In the genomic region with DNA sequence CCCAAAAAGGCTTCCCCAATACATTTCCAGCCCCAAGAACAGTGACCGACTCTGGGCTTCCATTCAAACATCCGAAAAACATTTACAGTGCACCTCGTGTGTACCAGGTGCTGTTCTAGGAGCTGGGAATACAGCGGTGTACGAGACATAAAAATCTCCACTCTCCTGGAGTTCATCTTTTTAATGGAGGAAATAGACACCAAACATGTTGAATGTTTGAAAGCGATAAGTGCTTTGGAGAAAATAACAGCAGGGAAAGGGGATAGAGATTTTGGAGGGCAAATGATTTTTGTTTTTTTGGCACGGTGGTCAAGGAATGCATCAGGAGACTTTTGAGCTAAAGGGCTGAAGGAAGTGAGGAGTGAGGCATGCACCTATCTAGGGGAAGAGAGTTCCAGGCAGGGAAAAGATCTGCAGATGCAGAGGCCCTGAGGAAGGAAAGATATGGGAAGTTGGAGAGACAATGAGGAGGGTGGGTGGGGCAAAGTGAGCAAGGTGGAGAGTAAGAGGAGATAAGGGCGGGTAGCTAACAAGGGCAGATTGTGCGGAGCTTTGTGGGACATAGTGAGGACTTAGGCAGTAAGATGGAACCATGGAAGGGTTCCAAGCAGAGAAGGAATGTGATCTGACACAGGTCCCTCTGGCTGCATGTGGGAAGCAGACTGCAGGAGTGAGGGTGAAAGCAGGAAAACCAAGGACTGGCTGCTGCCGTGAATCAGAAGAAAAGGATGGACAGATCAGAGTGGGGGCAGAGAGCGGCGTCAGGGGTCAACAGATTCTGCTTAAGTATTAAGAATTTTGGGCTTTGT, we compare ENCODE assay signal across 8 cellular contexts. TPM values are rescaled to one million over a fixed set of nuclear protein-coding genes. Genes with fewer than 3 reads are reported as not detected.
DNase-seq lines count a peak whose midpoint lies in the region; ATAC-seq and TF ChIP-seq lines count a peak whose summit lies in the region.

No MANE protein-coding gene starts in this region.

- H3K79me2 ChIP-seq in fibroblast of lung (ENCODE audit: control insufficient read depth, insufficient read depth, low read length) (peaks cover 37% of the 10 kb centered on the region), parathyroid adenoma (peaks cover 24% of the 10 kb centered on the region)

- peak overlapping the region; percentile 32 to 69 (median 50) for H3K4me3 ChIP-seq in fibroblast of lung (replicated peaks in 1 of 4; ENCODE audit: control extremely low read depth in 1 of 4, insufficient read depth in 1 of 4, low read depth in 3 of 4, low read length in 4 of 4)
- peak overlapping the region; percentile 91 for H3K4me3 ChIP-seq in parathyroid adenoma (ENCODE audit: low read depth, low read length)

- H3K9me3 ChIP-seq in fibroblast of lung (ENCODE audit: control insufficient read depth, insufficient read depth, low read depth, low read length) (no peaks in the 10 kb centered on the region), parathyroid adenoma (ENCODE audit: control insufficient read depth, low read length) (no peaks in the 10 kb centered on the region)

- H4K20me1 ChIP-seq in fibroblast of lung (ENCODE audit: control insufficient read depth, extremely low read depth, insufficient read depth, low read length) = no peaks in the 10 kb centered on the region

- peak; percentile 21 for DNase-seq in SK-N-DZ (ENCODE audit: low spot score)
- no peak for DNase-seq in fibroblast of lung (ENCODE audit: low read depth in 2 of 2)
- no peak for DNase-seq in AG08396 (ENCODE audit: low spot score)
- DNase-seq in SHP77 treated with DMSO at 0.1 percent for 48 hours (lab: John Stamatoyannopoulos, UW) = no peak

- peak; percentile 10 for ATAC-seq in GM18498 (IDR thresholded peaks at IDR 0.05; ENCODE audit: unreplicated experiment)
- no peak for ATAC-seq in HG02571 (IDR thresholded peaks at IDR 0.05; ENCODE audit: unreplicated experiment)
- ATAC-seq in HG02610 (IDR thresholded peaks at IDR 0.05; ENCODE audit: unreplicated experiment) = no peak

- H3K4me1 ChIP-seq in fibroblast of lung (ENCODE audit: control insufficient read depth, extremely low read depth, insufficient read depth, low read length) = peaks cover 9% of the 10 kb centered on the region
- H3K4me1 ChIP-seq in parathyroid adenoma = peaks cover 8% of the 10 kb centered on the region

- H3K36me3 ChIP-seq in fibroblast of lung (ENCODE audit: control insufficient read depth, insufficient read depth, low read length) (no peaks in the 10 kb centered on the region), parathyroid adenoma (ENCODE audit: control insufficient read depth, insufficient read depth, low read length) (no peaks in the 10 kb centered on the region)

- H3K27me3 ChIP-seq in fibroblast of lung (ENCODE audit: control insufficient read depth, insufficient read depth, low read length) = no peaks in the 10 kb centered on the region
- H3K27me3 ChIP-seq in parathyroid adenoma (ENCODE audit: control insufficient read depth, insufficient read depth, low read length) = no peaks in the 10 kb centered on the region

- H3K4me2 ChIP-seq in fibroblast of lung (ENCODE audit: extremely low read depth, insufficient read depth, low read length) (peak overlapping the region; percentile 94), parathyroid adenoma (ENCODE audit: low read length) (peak overlapping the region; percentile 88)

- H3K27ac ChIP-seq in fibroblast of lung (ENCODE audit: insufficient read depth, low read length) (peak overlapping the region; percentile 61), parathyroid adenoma (peak overlapping the region; percentile 77)

- TF ChIP-seq CTCF in fibroblast of lung (conservative IDR thresholded peaks at IDR 0.05 in 1 of 2, IDR thresholded peaks at IDR 0.05 in 1 of 2; ENCODE audit: low read depth in 1 of 2, low read length in 2 of 2) (no peak), parathyroid adenoma (IDR thresholded peaks at IDR 0.05) (no peak)

- H2AFZ ChIP-seq in fibroblast of lung (ENCODE audit: low read length) = peak overlapping the region; percentile 89
- H2AFZ ChIP-seq in parathyroid adenoma = peak overlapping the region; percentile 97

- H3K9ac ChIP-seq in fibroblast of lung (ENCODE audit: insufficient read depth, low read length) = peak overlapping the region; percentile 26
- no peak overlapping the region for H3K9ac ChIP-seq in parathyroid adenoma

RNA-seq across cellular contexts. Expression of gene FBL, which starts 0.7 kb away (rescaled TPM):
- 434 and 468 TPM in 2 replicates for polyA plus RNA-seq in SK-N-DZ (2014; cell fraction: cytosol; rRNA removed)
- polyA plus RNA-seq in SK-N-DZ (2014; cell fraction: nucleus; rRNA removed) = 167 and 185 TPM in 2 replicates
- 127 and 137 TPM in 2 replicates for total RNA-seq in fibroblast of lung
- 177 and 320 TPM in 2 replicates for polyA plus RNA-seq in fibroblast of lung
- polyA plus RNA-seq in fibroblast of lung (2012) = 183 and 284 TPM in 2 replicates
- polyA minus RNA-seq in fibroblast of lung (ENCODE audit: low replicate concordance) = 591 and 953 TPM in 2 replicates

RNA-seq across cellular contexts. Expression of gene DYRK1B, which starts 12.9 kb away (rescaled TPM):
- polyA plus RNA-seq in SK-N-DZ (2014; cell fraction: cytosol; rRNA removed) = 15.3 and 18.4 TPM in 2 replicates
- polyA plus RNA-seq in SK-N-DZ (2014; cell fraction: nucleus; rRNA removed) = 9.5 and 16.3 TPM in 2 replicates
- total RNA-seq in fibroblast of lung = 8.5 and 12.2 TPM in 2 replicates
- polyA plus RNA-seq in fibroblast of lung = 7.5 and 7.7 TPM in 2 replicates
- polyA plus RNA-seq in fibroblast of lung (2012) = 9.8 and 11.9 TPM in 2 replicates
- 22.3 and 50.9 TPM in 2 replicates for polyA minus RNA-seq in fibroblast of lung (ENCODE audit: low replicate concordance)
